ENCODE assay signal across 8 cellular contexts in genomic region chr19:49767967-49768581, GRCh38. TPM values are rescaled to one million over a fixed set of nuclear protein-coding genes. Genes with fewer than 3 reads are reported as not detected.
DNase-seq lines count a peak whose midpoint lies in the region; ATAC-seq and TF ChIP-seq lines count a peak whose summit lies in the region.

No MANE protein-coding gene starts in this region.

- H3K27me3 Mint-ChIP-seq in naive thymus-derived CD8-positive, alpha-beta T cell: peaks cover 0 to 4% (median 0%) of the 10 kb centered on the region in 5 donors

- H3K4me3 Mint-ChIP-seq in naive thymus-derived CD8-positive, alpha-beta T cell: peak overlapping the region; percentile 77 to 97 (median 91)

- H3K4me3 ChIP-seq in BJ (ENCODE audit: low read depth, low read length) (peak overlapping the region; percentile 93), MM.1S (ENCODE audit: low read length) (peak overlapping the region; percentile 95), ectodermal cell (ENCODE audit: insufficient read depth, low read depth, low read length) (peak overlapping the region; percentile 91)

- no peak overlapping the region for H2AFZ ChIP-seq in MM.1S (ENCODE audit: low read length)

- TF ChIP-seq CTCF in BJ (IDR thresholded peaks at IDR 0.05; ENCODE audit: insufficient read depth, low read depth, low read length) (no peak), MM.1S (IDR thresholded peaks at IDR 0.05; ENCODE audit: low read length) (no peak)

- peak overlapping the region in 9 of 10 donors; percentile 76 to 97 (median 90) for H3K27ac Mint-ChIP-seq in naive thymus-derived CD8-positive, alpha-beta T cell

- DNase-seq in BJ (ENCODE audit: low read depth): no peak
- no peak for DNase-seq in MM.1S
- no peak for DNase-seq in naive thymus-derived CD8-positive, alpha-beta T cell
- no peak for DNase-seq in iPS-NIHi11 (ENCODE audit: low spot score)
- no peak for DNase-seq in DMS 273 (lab: John Stamatoyannopoulos, UW; ENCODE audit: unreplicated experiment)

- peak overlapping the region; percentile 88 for H3K4me2 ChIP-seq in MM.1S (ENCODE audit: low read depth, low read length)

- H3F3A ChIP-seq in MM.1S (ENCODE audit: insufficient read depth, low read length): 0 out of 2 replicates have a peak, but pooled peaks cover 5% of the 10 kb centered on the region

- no peak overlapping the region for H3K27ac ChIP-seq in MM.1S (ENCODE audit: low read length)
- H3K27ac ChIP-seq in ectodermal cell (ENCODE audit: insufficient read depth, low read depth, low read length, poor library complexity, severe bottlenecking): no peak overlapping the region

- POLR2A ChIA-PET in BJ (lab: Charles Lee): no interaction called here
- POLR2A ChIA-PET in naive thymus-derived CD8-positive, alpha-beta T cell (lab: Charles Lee): interaction anchor here (0.5 to 3.6 kb wide), 5 partner anchors 39 to 215 kb away, joined by 3 to 40 read pairs (median 4); partner anchors contain the start of gene FUZ

- ATAC-seq in naive thymus-derived CD8-positive, alpha-beta T cell: no peak
- ATAC-seq in HG03457 (IDR thresholded peaks at IDR 0.05; ENCODE audit: unreplicated experiment): no peak
- ATAC-seq in HG03571 (IDR thresholded peaks at IDR 0.05; ENCODE audit: unreplicated experiment): no peak

- H3K9me2 ChIP-seq in MM.1S (replicated peaks; ENCODE audit: insufficient read depth, low read length): no peaks in the 10 kb centered on the region

- H3K4me1 ChIP-seq in MM.1S (ENCODE audit: low read length) (peaks cover 10% of the 10 kb centered on the region), ectodermal cell (ENCODE audit: control insufficient read depth, insufficient read depth, low read length) (peaks cover 12% of the 10 kb centered on the region)

- peaks cover 5% of the 10 kb centered on the region for H3K36me3 ChIP-seq in BJ (ENCODE audit: control insufficient read depth, insufficient read depth, low read length)
- no peaks in the 10 kb centered on the region for H3K36me3 ChIP-seq in MM.1S (replicated peaks; ENCODE audit: insufficient read depth, low read length)
- H3K36me3 ChIP-seq in ectodermal cell (ENCODE audit: control insufficient read depth, insufficient read depth, low read length): no peaks in the 10 kb centered on the region

- peaks cover 0 to 13% (median 3%) of the 10 kb centered on the region in 3 donors for H3K36me3 Mint-ChIP-seq in naive thymus-derived CD8-positive, alpha-beta T cell

- WGBS in ectodermal cell, 2 experiments: 77 to 78% methylated on average over 12 of the region's 12 CpGs

- CTCF ChIA-PET in BJ (lab: Yijun Ruan, JAX): interaction anchor here (1.0 kb wide), 1 partner anchor 54 kb away, joined by 3 read pairs; no protein-coding TSS in a partner anchor

- peaks cover 36 to 52% (median 44%) of the 10 kb centered on the region in 4 donors for H3K4me1 Mint-ChIP-seq in naive thymus-derived CD8-positive, alpha-beta T cell

- H4K20me1 ChIP-seq in MM.1S (ENCODE audit: insufficient read depth, low read length): no peaks in the 10 kb centered on the region

- no peaks in the 10 kb centered on the region for H3K27me3 ChIP-seq in BJ (ENCODE audit: control insufficient read depth, insufficient read depth, low read length)
- H3K27me3 ChIP-seq in MM.1S (replicated peaks; ENCODE audit: insufficient read depth, low read length): peaks cover 5% of the 10 kb centered on the region; the same call in 1 of the 2 replicates
- no peaks in the 10 kb centered on the region for H3K27me3 ChIP-seq in ectodermal cell (ENCODE audit: control insufficient read depth, insufficient read depth, low read length, poor library complexity, severe bottlenecking)

- no peaks in the 10 kb centered on the region for H3K9me3 Mint-ChIP-seq in naive thymus-derived CD8-positive, alpha-beta T cell

- no peaks in the 10 kb centered on the region for H3K9me3 ChIP-seq in MM.1S (replicated peaks; ENCODE audit: insufficient read depth, low read length)
- no peaks in the 10 kb centered on the region for H3K9me3 ChIP-seq in ectodermal cell (ENCODE audit: control insufficient read depth, low read length)

- H3K9ac ChIP-seq in MM.1S (ENCODE audit: low read length): peak overlapping the region; percentile 80; the same call in 1 of the 2 replicates

- peaks cover 37% of the 10 kb centered on the region for H3K79me2 ChIP-seq in MM.1S (ENCODE audit: low read length)

RNA-seq across cellular contexts. Expression of gene AP2A1, which starts 1.3 kb away (rescaled TPM):
- 82.1 and 153 TPM in 2 replicates for polyA plus RNA-seq in BJ (2011; rRNA removed)
- polyA minus RNA-seq in BJ (2011; rRNA and poly(A)+ RNA removed): 110 and 142 TPM in 2 replicates
- 136 TPM for polyA plus RNA-seq in ectodermal cell (2013, experiment 1 of 4)
- 137 TPM for polyA plus RNA-seq in ectodermal cell (2013, experiment 2 of 4)
- 101 TPM for polyA plus RNA-seq in ectodermal cell (2013, experiment 3 of 4)
- polyA plus RNA-seq in ectodermal cell (2013, experiment 4 of 4): 105 TPM
- 10 to 100 TPM; 56.1 to 57.8 TPM for total RNA-seq in naive thymus-derived CD8-positive, alpha-beta T cell
- 1 to 10 TPM; 4.5 to 6.5 (median 4.9) TPM for polyA plus RNA-seq in naive thymus-derived CD8-positive, alpha-beta T cell

RNA-seq across cellular contexts. Expression of gene TSKS, which starts 5.0 kb away (rescaled TPM):
- polyA plus RNA-seq in BJ (2011; rRNA removed): 0.11 and 0.15 TPM in 2 replicates
- not detected in 2 replicates for polyA minus RNA-seq in BJ (2011; rRNA and poly(A)+ RNA removed)
- polyA plus RNA-seq in ectodermal cell (2013, experiment 1 of 4): 0.31 TPM
- 0.60 TPM for polyA plus RNA-seq in ectodermal cell (2013, experiment 2 of 4)
- not detected for polyA plus RNA-seq in ectodermal cell (2013, experiment 3 of 4)
- polyA plus RNA-seq in ectodermal cell (2013, experiment 4 of 4): not detected
- 1 to 10 TPM; 3.5 to 4.8 TPM for total RNA-seq in naive thymus-derived CD8-positive, alpha-beta T cell
- polyA plus RNA-seq in naive thymus-derived CD8-positive, alpha-beta T cell: 1 to 10 TPM in 1 of 3 donors, under 1 TPM in 2; 0.17 to 1.2 (median 0.40) TPM

RNA-seq across cellular contexts. Expression of gene FUZ, which starts 45.0 kb away (rescaled TPM):
- 8.3 and 14.3 TPM in 2 replicates for polyA plus RNA-seq in BJ (2011; rRNA removed)
- polyA minus RNA-seq in BJ (2011; rRNA and poly(A)+ RNA removed): 4.6 and 6.4 TPM in 2 replicates
- polyA plus RNA-seq in ectodermal cell (2013, experiment 1 of 4): 37.0 TPM
- 29.2 TPM for polyA plus RNA-seq in ectodermal cell (2013, experiment 2 of 4)
- polyA plus RNA-seq in ectodermal cell (2013, experiment 3 of 4): 30.9 TPM
- polyA plus RNA-seq in ectodermal cell (2013, experiment 4 of 4): 30.2 TPM
- 10 to 100 TPM; 23.0 to 28.8 TPM for total RNA-seq in naive thymus-derived CD8-positive, alpha-beta T cell
- 1 to 10 TPM; 5.4 to 7.5 (median 7.0) TPM for polyA plus RNA-seq in naive thymus-derived CD8-positive, alpha-beta T cell

RNA-seq across cellular contexts. Expression of gene MED25, which starts 50.0 kb away (rescaled TPM):
- 12.3 and 27.7 TPM in 2 replicates for polyA plus RNA-seq in BJ (2011; rRNA removed)
- polyA minus RNA-seq in BJ (2011; rRNA and poly(A)+ RNA removed): 20.0 and 34.8 TPM in 2 replicates
- 96.9 TPM for polyA plus RNA-seq in ectodermal cell (2013, experiment 1 of 4)
- 94.0 TPM for polyA plus RNA-seq in ectodermal cell (2013, experiment 2 of 4)
- polyA plus RNA-seq in ectodermal cell (2013, experiment 3 of 4): 85.4 TPM
- polyA plus RNA-seq in ectodermal cell (2013, experiment 4 of 4): 89.4 TPM
- total RNA-seq in naive thymus-derived CD8-positive, alpha-beta T cell: 10 to 100 TPM; 39.8 to 43.2 TPM
- polyA plus RNA-seq in naive thymus-derived CD8-positive, alpha-beta T cell: 10 to 100 TPM in 2 of 3 donors, 1 to 10 TPM in 1; 7.5 to 19.2 (median 13.1) TPM

Comparison
In these comparisons a context has a peak if more than half of its experiments do, and no peak if none do; other contexts are left out.
1. RNA of gene AP2A1, which starts 1.3 kb away (polyA plus RNA-seq): 82.1 to 153 TPM in BJ; 4.5 to 6.5 TPM in naive thymus-derived CD8-positive, alpha-beta T cell; every median in the first group is over 10 times any median in the second.
2. Peak in every context shown above with its lines, with median percentiles within 50 percentile points of each other: H3K4me3 ChIP-seq.